Comparison of ENCODE assay signal across 16 cellular contexts in the genomic region with DNA sequence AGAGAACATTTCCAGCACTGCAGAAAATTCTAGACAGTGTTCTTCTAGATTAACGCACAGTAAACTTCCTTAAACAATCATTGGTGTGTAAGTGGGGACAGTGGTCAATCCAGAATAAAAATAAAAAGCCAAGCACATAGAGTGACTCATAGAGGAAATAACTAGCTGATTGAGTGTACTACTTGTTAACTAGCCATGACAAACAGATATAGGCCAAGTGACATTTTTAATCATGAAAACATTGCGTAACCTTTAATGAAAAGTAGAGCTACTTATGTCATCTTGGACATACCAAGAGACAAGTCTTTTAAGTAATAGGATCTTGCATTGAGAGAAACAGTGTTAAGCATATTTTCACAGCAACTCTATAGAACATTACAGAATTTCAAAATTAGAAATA.
DNase-seq lines count a peak whose midpoint lies in the region; ATAC-seq and TF ChIP-seq lines count a peak whose summit lies in the region.
"Had no signal": no experiment of that assay in that cellular context is flagged by ENCODE, and none has a peak within 500 bp of the region (broad histone marks: within the 10 kb centered on the region; RNA-seq: fewer than 3 reads in every experiment).

No MANE protein-coding gene starts in this region.

- H3K4me1 ChIP-seq in osteoblast (ENCODE audit: insufficient read depth, low read length) = peaks cover 8% of the 10 kb centered on the region
- H3K4me1 ChIP-seq: thyroid gland had no signal

- DNase-seq in ELR (ENCODE audit: low read depth) = peak; percentile 79
- peak; percentile 4 for DNase-seq in NCI-H460 (ENCODE audit: extremely low read depth, low read depth)
- DNase-seq in epithelial cell of esophagus (ENCODE audit: low read depth) = peak; percentile 77
- DNase-seq in osteoblast (ENCODE audit: insufficient read length, low spot score, missing footprints) = no peak
- DNase-seq in NCI-H1092 treated with DMSO at 0.1 percent for 48 hours (lab: John Stamatoyannopoulos, UW) = no peak
- no peak for DNase-seq in C1 segment of cervical spinal cord (lab: John Stamatoyannopoulos, UW)
- DNase-seq in activated T-cell treated with anti-CD3 and anti-CD28 coated beads, Interleukin-2, amount 50 U/mL, for 48 hours = no peak
- DNase-seq: activated CD4-positive, CD25-positive, alpha-beta regulatory T cell treated with anti-CD3 and anti-CD28 coated beads, Interleukin-2, amount 50 U/mL, for 72 hours; activated naive CD4-positive, alpha-beta T cell treated with anti-CD3 and anti-CD28 coated beads, Interleukin-2, amount 50 U/mL, for 16 hours; DND-41; effector memory CD4-positive, alpha-beta T cell; NCI-H1694 treated with DMSO at 0.1 percent for 48 hours; RPMI8226; thyroid gland had no signal

- no peak for TF ChIP-seq CTCF in epithelial cell of esophagus (IDR thresholded peaks at IDR 0.05; ENCODE audit: insufficient read depth, low read depth, low read length, missing control alignments)
- no peak for TF ChIP-seq CTCF in osteoblast (IDR thresholded peaks at IDR 0.05; ENCODE audit: extremely low read depth, low read depth, low read length)

- H3K79me2 ChIP-seq in osteoblast (ENCODE audit: insufficient read depth, low read length) = no peaks in the 10 kb centered on the region

- H3K27ac ChIP-seq in osteoblast (ENCODE audit: low read depth, low read length) = peak overlapping the region; percentile 23
- H3K27ac ChIP-seq: neutrophil, thyroid gland had no signal

- ATAC-seq in GM18517 (IDR thresholded peaks at IDR 0.05; ENCODE audit: unreplicated experiment) = no peak

- H3K4me2 ChIP-seq in osteoblast (ENCODE audit: insufficient read depth, low read length) = peak overlapping the region; percentile 19

- H3K9me3 ChIP-seq in osteoblast (ENCODE audit: low read depth, low read length) = no peaks in the 10 kb centered on the region
- H3K9me3 ChIP-seq: neutrophil, thyroid gland had no signal

- H2AFZ ChIP-seq in osteoblast (ENCODE audit: low read length) = no peak overlapping the region

- no peaks in the 10 kb centered on the region for H4K20me1 ChIP-seq in osteoblast (ENCODE audit: insufficient read depth, low read length)

- no peaks in the 10 kb centered on the region for H3K36me3 ChIP-seq in osteoblast (ENCODE audit: insufficient read depth, low read length)
- H3K36me3 ChIP-seq: neutrophil, thyroid gland had no signal

- no peaks in the 10 kb centered on the region for H3K27me3 ChIP-seq in osteoblast (ENCODE audit: insufficient read depth, low read length)
- H3K27me3 ChIP-seq: neutrophil, thyroid gland had no signal

- H3K4me3 ChIP-seq in epithelial cell of esophagus (ENCODE audit: low read length) (no peak overlapping the region), osteoblast (ENCODE audit: insufficient read depth, low read length) (no peak overlapping the region)
- H3K4me3 ChIP-seq: thyroid gland had no signal

Comparison
In these comparisons a context has a peak if more than half of its experiments do, and no peak if none do; other contexts are left out.
1. DNase-seq: peak in ELR (single experiment), NCI-H460 (single experiment) and epithelial cell of esophagus (single experiment); none in osteoblast (single experiment), NCI-H1092 treated with DMSO at 0.1 percent for 48 hours (single experiment), C1 segment of cervical spinal cord (0 of 14) and activated T-cell treated with anti-CD3 and anti-CD28 coated beads, Interleukin-2, amount 50 U/mL, for 48 hours (0 of 2).